ENCODE assay signal across 15 cellular contexts in the genomic region with DNA sequence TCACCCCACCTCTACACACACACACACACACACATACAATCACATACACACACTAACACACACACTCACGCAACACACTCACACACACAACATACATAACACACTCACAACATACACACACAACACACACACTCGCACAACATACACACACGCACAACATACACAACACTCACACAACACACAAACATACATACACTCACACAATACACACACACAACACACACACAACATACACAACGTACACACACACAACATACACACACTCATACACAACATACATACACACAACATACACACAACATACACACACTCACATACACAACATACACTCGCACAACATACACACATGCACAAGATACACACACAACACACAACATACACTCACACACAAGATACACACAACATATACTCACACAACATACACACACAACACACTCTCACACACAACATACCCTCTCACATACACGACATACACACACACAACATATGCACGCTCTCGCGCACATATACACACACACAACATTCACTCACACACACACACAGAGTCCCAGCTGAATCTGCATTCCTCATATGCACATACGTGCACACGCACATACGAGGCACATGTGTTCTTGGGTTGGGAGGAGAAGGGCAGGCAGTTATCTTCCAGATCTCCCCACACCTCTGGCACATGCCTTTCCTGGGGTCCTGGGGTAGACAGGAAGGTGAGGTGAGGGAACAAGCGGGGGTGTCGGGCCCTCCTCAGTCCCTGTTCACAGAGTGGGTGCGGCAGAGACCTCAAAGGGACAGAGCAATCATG. TPM values are rescaled to one million over a fixed set of nuclear protein-coding genes. Genes with fewer than 3 reads are reported as not detected.
A peak's percentile ranks its signal among the peaks of the same experiment; 100 is the strongest.
DNase-seq lines count a peak whose midpoint lies in the region; ATAC-seq, FAIRE-seq and TF ChIP-seq lines count a peak whose summit lies in the region.
"Had no signal": no experiment of that assay in that cellular context is flagged by ENCODE, and none has a peak within 500 bp of the region (broad histone marks: within the 10 kb centered on the region; RNA-seq: fewer than 3 reads in every experiment).

No MANE protein-coding gene starts in this region.

- H4K91ac ChIP-seq in trophoblast cell (ENCODE audit: low read depth, low read length), result no peak overlapping the region

- H3K4ac ChIP-seq in trophoblast cell (ENCODE audit: low read depth, low read length), result no peak overlapping the region

- H3K9me3 ChIP-seq in Caco-2, result no peaks in the 10 kb centered on the region
- peaks cover 4% of the 10 kb centered on the region for H3K9me3 ChIP-seq in trophoblast cell (ENCODE audit: insufficient read depth, low read depth, low read length)
- H3K9me3 ChIP-seq in kidney (ENCODE audit: control insufficient read depth in 1 of 2, low read length in 2 of 2), result no peaks in the 10 kb centered on the region

- TF ChIP-seq POLR2A in erythroblast (IDR thresholded peaks at IDR 0.05; ENCODE audit: low read length), result no peak

- no peak for FAIRE-seq in kidney (lab: Jason Lieb, UNC)
- FAIRE-seq: RCC 7860 had no signal

- intact Hi-C loops in Caco-2 (cut with micrococcal nuclease; ENCODE audit: unreplicated experiment), result no loop called here
- intact Hi-C loops in kidney (cut with DNase I), result no loop called here

- no peaks in the 10 kb centered on the region for H3K79me2 ChIP-seq in trophoblast cell (ENCODE audit: control insufficient read depth, insufficient read depth, low read length, poor library complexity)

- H3K79me1 ChIP-seq in trophoblast cell (ENCODE audit: low read length), result no peaks in the 10 kb centered on the region

- H4K8ac ChIP-seq in trophoblast cell (ENCODE audit: low read depth, low read length), result no peak overlapping the region

- no peak overlapping the region for H4K12ac ChIP-seq in trophoblast cell (ENCODE audit: low read depth, low read length)

- no peak overlapping the region for H2AFZ ChIP-seq in trophoblast cell (ENCODE audit: insufficient read depth, low read length, poor library complexity)

- POLR2A ChIA-PET in Caco-2 (lab: Charles Lee), result no interaction called here
- POLR2A ChIA-PET in HEK293T (lab: Yijun Ruan, JAX), result no interaction called here

- H3K4me1 Mint-ChIP-seq in Caco-2 (ENCODE audit: low read depth, unreplicated experiment), result peaks cover 17% of the 10 kb centered on the region
- peaks cover 13% of the 10 kb centered on the region for H3K4me1 Mint-ChIP-seq in activated T-cell treated with anti-CD3 and anti-CD28 coated beads, Interleukin-2, amount 50 U/mL, for 72 hours (ENCODE audit: low read depth)

- H3K9ac ChIP-seq in trophoblast cell (ENCODE audit: low read length), result no peak overlapping the region
- H3K9ac ChIP-seq in kidney (ENCODE audit: low read length in 2 of 2), result no peak overlapping the region

- H3K27ac ChIP-seq in trophoblast cell (ENCODE audit: low read depth, low read length) (no peak overlapping the region), kidney (ENCODE audit: low read depth in 2 of 2, low read length in 2 of 2) (no peak overlapping the region)

- no peaks in the 10 kb centered on the region for H3K27me3 Mint-ChIP-seq in Caco-2 (ENCODE audit: insufficient read depth, unreplicated experiment)
- no peaks in the 10 kb centered on the region for H3K27me3 Mint-ChIP-seq in activated T-cell treated with anti-CD3 and anti-CD28 coated beads, Interleukin-2, amount 50 U/mL, for 72 hours (ENCODE audit: low read depth)

- H3K27me3 ChIP-seq in Caco-2 (replicated peaks; ENCODE audit: control insufficient read depth, insufficient read depth, low read length) (no peaks in the 10 kb centered on the region), trophoblast cell (ENCODE audit: insufficient read depth, low read length) (no peaks in the 10 kb centered on the region)

- no peak overlapping the region for H2AK5ac ChIP-seq in trophoblast cell (ENCODE audit: low read length)

- H3K4me3 ChIP-seq in Caco-2 (ENCODE audit: low read depth, low read length) (peak overlapping the region; percentile 28), trophoblast cell (ENCODE audit: low read depth, low read length) (peak overlapping the region; percentile 62), kidney (ENCODE audit: low read length in 2 of 2) (no peak overlapping the region)

- no peak overlapping the region for H3K4me3 Mint-ChIP-seq in Caco-2 (ENCODE audit: unreplicated experiment)
- H3K4me3 Mint-ChIP-seq in activated T-cell treated with anti-CD3 and anti-CD28 coated beads, Interleukin-2, amount 50 U/mL, for 72 hours, result no peak overlapping the region

- H3K23ac ChIP-seq in trophoblast cell (ENCODE audit: low read length), result peak overlapping the region; percentile 98

- no peak for TF ChIP-seq CTCF in Caco-2 (IDR thresholded peaks at IDR 0.05; ENCODE audit: insufficient read depth in 1 of 2, low read depth in 1 of 2, low read length in 1 of 2, severe bottlenecking in 1 of 2, unreplicated experiment in 1 of 2)
- no peak for TF ChIP-seq CTCF in kidney (IDR thresholded peaks at IDR 0.05; ENCODE audit: borderline replicate concordance, extremely low read depth, insufficient read depth)

- no peak overlapping the region for H3K4me2 ChIP-seq in trophoblast cell (ENCODE audit: low read length)

- CTCF ChIA-PET in Caco-2 (lab: Charles Lee), result interaction anchor here (0.6 kb wide), 1 partner anchor 447 kb away, joined by 3 read pairs; no protein-coding TSS in a partner anchor
- CTCF ChIA-PET in HEK293T (lab: Yijun Ruan, JAX), result no interaction called here

- H3K4me1 ChIP-seq in Caco-2 (peaks cover 21% of the 10 kb centered on the region), trophoblast cell (ENCODE audit: control insufficient read depth in 1 of 2, insufficient read depth in 2 of 2, low read length in 2 of 2) (no peaks in the 10 kb centered on the region), kidney (ENCODE audit: control insufficient read depth in 1 of 2, insufficient read depth in 1 of 2, low read depth in 1 of 2, low read length in 2 of 2) (peaks cover 0 to 7% of the 10 kb centered on the region in 2 donors)

- H3K14ac ChIP-seq in trophoblast cell (ENCODE audit: low read length), result no peak overlapping the region

- H2BK5ac ChIP-seq in trophoblast cell (ENCODE audit: low read depth, low read length, poor library complexity), result no peak overlapping the region

- no peak overlapping the region for H2BK120ac ChIP-seq in trophoblast cell (ENCODE audit: insufficient read depth, low read length, poor library complexity)

- H3K9me3 Mint-ChIP-seq in Caco-2 (ENCODE audit: unreplicated experiment), result no peaks in the 10 kb centered on the region
- no peaks in the 10 kb centered on the region for H3K9me3 Mint-ChIP-seq in activated T-cell treated with anti-CD3 and anti-CD28 coated beads, Interleukin-2, amount 50 U/mL, for 72 hours

- H3K27ac Mint-ChIP-seq in Caco-2 (ENCODE audit: unreplicated experiment), result no peak overlapping the region
- no peak overlapping the region for H3K27ac Mint-ChIP-seq in activated T-cell treated with anti-CD3 and anti-CD28 coated beads, Interleukin-2, amount 50 U/mL, for 72 hours

- H3K36me3 ChIP-seq in Caco-2 (ENCODE audit: control insufficient read depth, insufficient read depth, low read length) (no peaks in the 10 kb centered on the region), trophoblast cell (ENCODE audit: control insufficient read depth in 1 of 2, insufficient read depth in 2 of 2, low read length in 2 of 2) (no peaks in the 10 kb centered on the region), kidney (ENCODE audit: control insufficient read depth in 1 of 2, insufficient read depth in 2 of 2, low read length in 2 of 2) (no peaks in the 10 kb centered on the region)

- no TSS peak for BruUV-seq in Caco-2 (replicated peaks; lab: Mats Ljungman, UMichigan)

- no peak overlapping the region for H2BK12ac ChIP-seq in trophoblast cell (ENCODE audit: low read length)

- no peak overlapping the region for H3K18ac ChIP-seq in trophoblast cell (ENCODE audit: low read length)

- WGBS in trophoblast cell (ENCODE audit: extremely low coverage, insufficient coverage, insufficient read length), result 99% methylated on average over 9 of the region's 15 CpGs

- DNase-seq in Caco-2 (no peak), HEK293T (ENCODE audit: extremely low spot score) (no peak), erythroblast (lab: John Stamatoyannopoulos, UW) (peak; percentile 26 to 47), trophoblast cell (no peak), kidney (no peak), RKO (ENCODE audit: low spot score) (no peak)
- no peak for DNase-seq in activated T-cell treated with anti-CD3 and anti-CD28 coated beads, Interleukin-2, amount 50 U/mL, for 72 hours
- DNase-seq: EL, MM.1S, NCI-H1105, NCI-H1694 treated with DMSO at 0.1 percent for 48 hours, NCI-H446, NCI-H69, SHP77 had no signal

- no peak for ATAC-seq in activated T-cell treated with anti-CD3 and anti-CD28 coated beads, Interleukin-2, amount 50 U/mL, for 72 hours (replicated peaks in 1 of 2)

- H3K36me3 Mint-ChIP-seq in Caco-2 (ENCODE audit: insufficient read depth, unreplicated experiment), result no peaks in the 10 kb centered on the region
- no peaks in the 10 kb centered on the region for H3K36me3 Mint-ChIP-seq in activated T-cell treated with anti-CD3 and anti-CD28 coated beads, Interleukin-2, amount 50 U/mL, for 72 hours (ENCODE audit: insufficient read depth in 2 of 2)

TF ChIP-seq in HEK293T, 16 proteins besides CTCF, POLR2A, EP300 and RAD21:
- peak; percentile 52; the same call in 1 of the 2 replicates for TF ChIP-seq TARDBP (IDR thresholded peaks at IDR 0.05)
- TF ChIP-seq CTBP1 (IDR thresholded peaks at IDR 0.05; ENCODE audit: borderline replicate concordance), result peak; percentile 35; the same call in 1 of the 2 replicates
- no peak for TF ChIP-seq FOXK2 (IDR thresholded peaks at IDR 0.05)

RNA-seq across cellular contexts. Expression of a gene that starts 1.1 kb away (rescaled TPM):
- total RNA-seq in Caco-2 (2022) (12.8 and 14.3 TPM in 2 replicates), kidney (1.2 TPM)
- polyA plus RNA-seq in trophoblast cell (2013), result 0.14 and 0.25 TPM in 2 replicates
- polyA plus RNA-seq in kidney (ENCODE audit: insufficient read depth, low read depth, low replicate concordance), result 1.4 TPM
- not detected for total RNA-seq in activated T-cell treated with anti-CD3 and anti-CD28 coated beads, Interleukin-2, amount 50 U/mL, for 72 hours

RNA-seq across cellular contexts. Expression of a gene that starts 33.4 kb away (rescaled TPM):
- not detected in 2 replicates for total RNA-seq in Caco-2 (2022)
- polyA plus RNA-seq in trophoblast cell (2013), result not detected in 2 replicates
- total RNA-seq in kidney, result 16.1 TPM
- 1.5 TPM for polyA plus RNA-seq in kidney (ENCODE audit: insufficient read depth, low read depth, low replicate concordance)
- total RNA-seq in activated T-cell treated with anti-CD3 and anti-CD28 coated beads, Interleukin-2, amount 50 U/mL, for 72 hours, result not detected

Comparison
In these comparisons a context has a peak if more than half of its experiments do, and no peak if none do; other contexts are left out.
1. DNase-seq: peak in erythroblast (2 of 2); none in Caco-2 (0 of 2), HEK293T (single experiment), trophoblast cell (0 of 2), kidney (single experiment), RKO (single experiment) and activated T-cell treated with anti-CD3 and anti-CD28 coated beads, Interleukin-2, amount 50 U/mL, for 72 hours (0 of 2).
2. H3K4me3 ChIP-seq: peak in Caco-2 (single experiment) and trophoblast cell (single experiment); none in kidney (0 of 2).
3. RNA of a gene that starts 33.4 kb away (total RNA-seq): 16.1 TPM in kidney (single experiment); not detected in Caco-2 and not detected in activated T-cell treated with anti-CD3 and anti-CD28 coated beads, Interleukin-2, amount 50 U/mL, for 72 hours; every median in the first group is over 10 times any median in the second.